Comparison of ENCODE assay signal across 12 cellular contexts in the genomic region with DNA sequence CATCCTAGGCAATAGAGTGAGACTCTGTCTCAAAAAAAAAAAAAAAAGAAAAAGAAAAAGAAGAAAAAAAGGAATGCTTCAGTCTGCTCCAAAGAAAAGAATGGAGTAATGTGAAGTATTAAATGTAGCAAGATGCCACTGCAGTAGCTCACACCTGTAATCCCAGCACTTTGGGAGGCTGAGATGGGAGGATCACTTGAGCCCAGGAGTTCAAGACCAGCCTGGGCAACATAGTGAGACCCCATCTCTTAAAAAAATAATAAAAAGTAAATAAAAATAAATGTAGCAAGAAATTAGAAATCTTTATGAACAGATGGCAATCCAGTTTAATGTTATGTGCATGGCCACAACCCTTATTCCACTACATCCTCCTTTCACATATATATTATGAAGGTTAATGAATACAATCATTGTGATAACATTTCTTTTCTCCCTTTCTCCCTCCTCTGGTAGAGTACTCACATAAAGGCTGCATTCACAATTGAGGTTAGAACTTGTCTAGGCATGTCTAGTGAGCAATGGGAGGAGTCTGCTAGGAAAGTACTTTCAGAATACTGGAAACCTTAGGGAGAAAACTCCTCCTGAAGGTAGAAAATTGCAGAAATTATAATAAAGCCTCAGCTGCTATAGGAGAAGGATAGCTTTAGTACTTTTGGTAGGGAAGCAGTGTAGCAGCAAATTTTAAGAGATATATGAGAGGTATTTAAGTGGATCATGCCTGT. TPM values are rescaled to one million over a fixed set of nuclear protein-coding genes. Genes with fewer than 3 reads are reported as not detected.
DNase-seq lines count a peak whose midpoint lies in the region; ATAC-seq, FAIRE-seq and TF ChIP-seq lines count a peak whose summit lies in the region.
"Had no signal": no experiment of that assay in that cellular context is flagged by ENCODE, and none has a peak within 500 bp of the region (broad histone marks: within the 10 kb centered on the region; RNA-seq: fewer than 3 reads in every experiment).

No MANE protein-coding gene starts in this region.

- H3K9me3 ChIP-seq in small intestine (ENCODE audit: control insufficient read depth, low read depth): no peaks in the 10 kb centered on the region

- no peak overlapping the region for H3K4me3 ChIP-seq in small intestine (ENCODE audit: low read depth in 1 of 2, low read length in 2 of 2)
- H3K4me3 ChIP-seq: neural progenitor cell had no signal

- no peak overlapping the region for H3K4me3 Mint-ChIP-seq in activated CD8-positive, alpha-beta T cell treated with anti-CD3 and anti-CD28 coated beads, Interleukin-2, amount 10 ng/mL, durations not matched to agents 7 days and 5 days
- H3K4me3 Mint-ChIP-seq in activated CD8-positive, alpha-beta T cell treated with anti-CD3 and anti-CD28 coated beads for 36 hours: no peak overlapping the region
- H3K4me3 Mint-ChIP-seq: neural progenitor cell had no signal

- no peaks in the 10 kb centered on the region for H3K36me3 Mint-ChIP-seq in activated CD8-positive, alpha-beta T cell treated with anti-CD3 and anti-CD28 coated beads, Interleukin-2, amount 10 ng/mL, durations not matched to agents 7 days and 5 days (ENCODE audit: low read depth)
- no peaks in the 10 kb centered on the region for H3K36me3 Mint-ChIP-seq in activated CD8-positive, alpha-beta T cell treated with anti-CD3 and anti-CD28 coated beads for 36 hours (ENCODE audit: low read depth)
- H3K36me3 Mint-ChIP-seq: neural progenitor cell had no signal

- no peak for TF ChIP-seq CTCF in activated CD8-positive, alpha-beta T cell treated with anti-CD3 and anti-CD28 coated beads for 36 hours (IDR thresholded peaks at IDR 0.05)

- no peak for FAIRE-seq in small intestine (lab: Jason Lieb, UNC)

- H3K27me3 Mint-ChIP-seq in activated CD8-positive, alpha-beta T cell treated with anti-CD3 and anti-CD28 coated beads, Interleukin-2, amount 10 ng/mL, durations not matched to agents 7 days and 5 days (ENCODE audit: low read depth): no peaks in the 10 kb centered on the region
- H3K27me3 Mint-ChIP-seq in activated CD8-positive, alpha-beta T cell treated with anti-CD3 and anti-CD28 coated beads for 36 hours: no peaks in the 10 kb centered on the region

- no peaks in the 10 kb centered on the region for H3K36me3 ChIP-seq in small intestine (ENCODE audit: control insufficient read depth in 2 of 2, insufficient read depth in 2 of 2, low read length in 2 of 2)
- H3K36me3 ChIP-seq: neural progenitor cell had no signal

- peaks cover 14% of the 10 kb centered on the region for H3K4me1 Mint-ChIP-seq in activated CD8-positive, alpha-beta T cell treated with anti-CD3 and anti-CD28 coated beads, Interleukin-2, amount 10 ng/mL, durations not matched to agents 7 days and 5 days (ENCODE audit: low read depth)
- H3K4me1 Mint-ChIP-seq in activated CD8-positive, alpha-beta T cell treated with anti-CD3 and anti-CD28 coated beads for 36 hours (ENCODE audit: low read depth): no peaks in the 10 kb centered on the region
- H3K4me1 Mint-ChIP-seq: neural progenitor cell had no signal

- intact Hi-C loops in activated CD8-positive, alpha-beta T cell treated with anti-CD3 and anti-CD28 coated beads for 36 hours (cut with micrococcal nuclease): no loop called here

- no peak for DNase-seq in activated CD8-positive, alpha-beta T cell treated with anti-CD3 and anti-CD28 coated beads, Interleukin-2, amount 10 ng/mL, durations not matched to agents 7 days and 5 days
- DNase-seq in activated CD8-positive, alpha-beta T cell treated with anti-CD3 and anti-CD28 coated beads for 36 hours: no peak
- DNase-seq in NCI-H69 (lab: John Stamatoyannopoulos, UW) (peak; percentile 75), small intestine (no peak), HuH-7 (ENCODE audit: low spot score) (no peak)
- no peak for DNase-seq in effector CD4-positive, alpha-beta T cell
- DNase-seq: activated naive CD4-positive, alpha-beta T cell treated with Interleukin-2 at 50 U/mL for 16 hours; NCI-H2029 treated with DMSO at 0.1 percent for 48 hours; T-helper 9 cell had no signal

- no peaks in the 10 kb centered on the region for H3K9me3 Mint-ChIP-seq in activated CD8-positive, alpha-beta T cell treated with anti-CD3 and anti-CD28 coated beads, Interleukin-2, amount 10 ng/mL, durations not matched to agents 7 days and 5 days (ENCODE audit: insufficient read depth)
- no peaks in the 10 kb centered on the region for H3K9me3 Mint-ChIP-seq in activated CD8-positive, alpha-beta T cell treated with anti-CD3 and anti-CD28 coated beads for 36 hours
- H3K9me3 Mint-ChIP-seq: neural progenitor cell had no signal

- peak overlapping the region; percentile 43 for H3K27ac Mint-ChIP-seq in activated CD8-positive, alpha-beta T cell treated with anti-CD3 and anti-CD28 coated beads, Interleukin-2, amount 10 ng/mL, durations not matched to agents 7 days and 5 days
- no peak overlapping the region for H3K27ac Mint-ChIP-seq in activated CD8-positive, alpha-beta T cell treated with anti-CD3 and anti-CD28 coated beads for 36 hours
- H3K27ac Mint-ChIP-seq: neural progenitor cell had no signal

- CTCF ChIA-PET in activated CD8-positive, alpha-beta T cell treated with anti-CD3 and anti-CD28 coated beads, Interleukin-2, amount 10 ng/mL, durations not matched to agents 7 days and 5 days (lab: Charles Lee): interaction anchor here (1.2 to 1.3 kb wide), 2 partner anchors 7 to 25 kb away, joined by 3 to 4 read pairs; a partner anchor contains a TSS
- CTCF ChIA-PET in activated CD8-positive, alpha-beta T cell treated with anti-CD3 and anti-CD28 coated beads for 36 hours (lab: Charles Lee): no interaction called here

- H3K27ac ChIP-seq in small intestine (ENCODE audit: low read depth in 1 of 2, low read length in 1 of 2): peak overlapping the region; percentile 32 to 73
- H3K27ac ChIP-seq: neural progenitor cell had no signal

- H3K4me1 ChIP-seq in small intestine (ENCODE audit: control insufficient read depth in 2 of 2, insufficient read depth in 1 of 2, low read depth in 1 of 2, low read length in 1 of 2): no peaks in the 10 kb centered on the region

- peak; percentile 65 for ATAC-seq in activated CD8-positive, alpha-beta T cell treated with anti-CD3 and anti-CD28 coated beads, Interleukin-2, amount 10 ng/mL, durations not matched to agents 7 days and 5 days
- no peak for ATAC-seq in activated CD8-positive, alpha-beta T cell treated with anti-CD3 and anti-CD28 coated beads for 36 hours
- ATAC-seq in esophagus mucosa (peak; percentile 49), GM21619 (IDR thresholded peaks at IDR 0.05; ENCODE audit: unreplicated experiment) (no peak)

- H3K27me3 ChIP-seq in small intestine (ENCODE audit: control insufficient read depth in 2 of 2, insufficient read depth in 2 of 2, low read length in 2 of 2): no peaks in the 10 kb centered on the region
- H3K27me3 ChIP-seq: neural progenitor cell had no signal

- POLR2A ChIA-PET in activated CD8-positive, alpha-beta T cell treated with anti-CD3 and anti-CD28 coated beads, Interleukin-2, amount 10 ng/mL, durations not matched to agents 7 days and 5 days (lab: Charles Lee): interaction anchor here (2.0 kb wide), 1 partner anchor 25 kb away, joined by 6 read pairs; a partner anchor contains a TSS
- POLR2A ChIA-PET in activated CD8-positive, alpha-beta T cell treated with anti-CD3 and anti-CD28 coated beads for 36 hours (lab: Charles Lee): no interaction called here

RNA-seq across cellular contexts. Expression of a gene that starts 20.4 kb away (rescaled TPM):
- total RNA-seq in activated CD8-positive, alpha-beta T cell treated with anti-CD3 and anti-CD28 coated beads, Interleukin-2, amount 10 ng/mL, durations not matched to agents 7 days and 5 days: under 1 TPM; 0.79 to 0.94 TPM
- total RNA-seq in activated CD8-positive, alpha-beta T cell treated with anti-CD3 and anti-CD28 coated beads for 36 hours: under 1 TPM; 0.43 to 0.61 TPM
- 0.60 TPM for total RNA-seq in esophagus mucosa
- polyA plus RNA-seq in small intestine: under 1 TPM in 2 of 3 donors, not detected in 1; 0.27 to 0.55 TPM

RNA-seq across cellular contexts. Expression of a gene that starts 20.5 kb away (rescaled TPM):
- 10 to 100 TPM; 87.2 to 91.9 TPM for total RNA-seq in activated CD8-positive, alpha-beta T cell treated with anti-CD3 and anti-CD28 coated beads, Interleukin-2, amount 10 ng/mL, durations not matched to agents 7 days and 5 days
- total RNA-seq in activated CD8-positive, alpha-beta T cell treated with anti-CD3 and anti-CD28 coated beads for 36 hours: 10 to 100 TPM; 48.9 to 51.8 TPM
- total RNA-seq in esophagus mucosa: 77.0 TPM
- 10 to 100 TPM; 18.8 to 30.5 (median 24.8) TPM for polyA plus RNA-seq in small intestine

RNA-seq across cellular contexts. Expression of a gene that starts 24.9 kb away (rescaled TPM):
- 10 to 100 TPM; 38.9 to 42.5 TPM for total RNA-seq in activated CD8-positive, alpha-beta T cell treated with anti-CD3 and anti-CD28 coated beads, Interleukin-2, amount 10 ng/mL, durations not matched to agents 7 days and 5 days
- total RNA-seq in activated CD8-positive, alpha-beta T cell treated with anti-CD3 and anti-CD28 coated beads for 36 hours: 10 to 100 TPM; 43.8 to 49.3 TPM
- 26.3 TPM for total RNA-seq in esophagus mucosa
- 10 to 100 TPM in 1 of 3 donors, 1 to 10 TPM in 2; 5.1 to 17.5 (median 5.4) TPM for polyA plus RNA-seq in small intestine

Comparison
In these comparisons a context has a peak if more than half of its experiments do, and no peak if none do; other contexts are left out.
1. ATAC-seq: peak in activated CD8-positive, alpha-beta T cell treated with anti-CD3 and anti-CD28 coated beads, Interleukin-2, amount 10 ng/mL, durations not matched to agents 7 days and 5 days (single experiment) and esophagus mucosa (single experiment); none in activated CD8-positive, alpha-beta T cell treated with anti-CD3 and anti-CD28 coated beads for 36 hours (single experiment) and GM21619 (single experiment).